In genomic region chr16:11681526-11681925, GRCh38 we compare ENCODE assay signal across 9 cellular contexts. TPM values are rescaled to one million over a fixed set of nuclear protein-coding genes. Genes with fewer than 3 reads are reported as not detected.
DNase-seq lines count a peak whose midpoint lies in the region; ATAC-seq and TF ChIP-seq lines count a peak whose summit lies in the region.
"Had no signal": no experiment of that assay in that cellular context is flagged by ENCODE, and none has a peak within 500 bp of the region (broad histone marks: within the 10 kb centered on the region; RNA-seq: fewer than 3 reads in every experiment).

No MANE protein-coding gene starts in this region.

- DNase-seq in NOMO-1 (lab: John Stamatoyannopoulos, UW; ENCODE audit: unreplicated experiment in 2 of 2) (peak; percentile 20 to 49), NOMO-1 treated with dmso at 0.1 percent for 144 hours (lab: John Stamatoyannopoulos, UW; ENCODE audit: unreplicated experiment) (no peak), psoas muscle (peak; percentile 72 to 79), osteocyte (ENCODE audit: extremely low spot score, unreplicated experiment) (no peak), HT-29 (ENCODE audit: low spot score) (no peak), kidney glomerular epithelial cell (lab: John Stamatoyannopoulos, UW) (no peak)
- no peak for DNase-seq in activated T-helper 1 cell treated with anti-CD3 and anti-CD28 coated beads, Interleukin-12 subunit alpha, Interleukin-12 subunit beta, Interleukin-2, Interleukin-4 antibody, amounts not matched to agents 30 ng/mL and 10 ng/mL and 1 ng/mL, durations not matched to agents 14 hours and 24 hours and 36 hours (ENCODE audit: low spot score)
- DNase-seq: NK-92 treated with Interleukin-12 subunit alpha and Interleukin-12 subunit beta, amount 100 ng/mL, for 24 hours had no signal

- H3K4me3 ChIP-seq in psoas muscle, result no peak overlapping the region

- peak overlapping the region; percentile 91 for H3K27ac ChIP-seq in psoas muscle

- H3K9me3 Mint-ChIP-seq in activated T-helper 1 cell treated with anti-CD3 and anti-CD28 coated beads, Interleukin-12 subunit alpha, Interleukin-12 subunit beta, Interleukin-2, Interleukin-4 antibody, amounts not matched to agents 30 ng/mL and 10 ng/mL and 1 ng/mL, durations not matched to agents 14 hours and 24 hours and 36 hours, result no peaks in the 10 kb centered on the region
- H3K9me3 Mint-ChIP-seq in osteocyte (ENCODE audit: unreplicated experiment), result no peaks in the 10 kb centered on the region

- H3K9me3 ChIP-seq in psoas muscle, result no peaks in the 10 kb centered on the region

- H3K27me3 Mint-ChIP-seq in activated T-helper 1 cell treated with anti-CD3 and anti-CD28 coated beads, Interleukin-12 subunit alpha, Interleukin-12 subunit beta, Interleukin-2, Interleukin-4 antibody, amounts not matched to agents 30 ng/mL and 10 ng/mL and 1 ng/mL, durations not matched to agents 14 hours and 24 hours and 36 hours (ENCODE audit: insufficient read depth), result no peaks in the 10 kb centered on the region
- H3K27me3 Mint-ChIP-seq in osteocyte (ENCODE audit: unreplicated experiment), result no peaks in the 10 kb centered on the region

- ATAC-seq in HG02642 (IDR thresholded peaks at IDR 0.05; ENCODE audit: poor library complexity, unreplicated experiment) (peak; percentile 32), psoas muscle (peak; percentile 53 to 69 (median 64))

- peaks cover 7 to 68% of the 10 kb centered on the region in 2 donors for H3K36me3 ChIP-seq in psoas muscle (ENCODE audit: insufficient read depth in 1 of 2, low read depth in 1 of 2)

- no peaks in the 10 kb centered on the region for H3K27me3 ChIP-seq in psoas muscle (ENCODE audit: insufficient read depth in 3 of 3, low read length in 2 of 3)

- 11 to 35% (median 16%) methylated on average over 2 of the region's 2 CpGs for WGBS in psoas muscle, 3 donors

- peaks cover 50% of the 10 kb centered on the region for H3K36me3 Mint-ChIP-seq in activated T-helper 1 cell treated with anti-CD3 and anti-CD28 coated beads, Interleukin-12 subunit alpha, Interleukin-12 subunit beta, Interleukin-2, Interleukin-4 antibody, amounts not matched to agents 30 ng/mL and 10 ng/mL and 1 ng/mL, durations not matched to agents 14 hours and 24 hours and 36 hours (ENCODE audit: low read depth)
- H3K36me3 Mint-ChIP-seq in osteocyte (ENCODE audit: unreplicated experiment), result peaks cover 50% of the 10 kb centered on the region

- peak overlapping the region; percentile 65 for H3K27ac Mint-ChIP-seq in activated T-helper 1 cell treated with anti-CD3 and anti-CD28 coated beads, Interleukin-12 subunit alpha, Interleukin-12 subunit beta, Interleukin-2, Interleukin-4 antibody, amounts not matched to agents 30 ng/mL and 10 ng/mL and 1 ng/mL, durations not matched to agents 14 hours and 24 hours and 36 hours
- no peak overlapping the region for H3K27ac Mint-ChIP-seq in osteocyte (ENCODE audit: unreplicated experiment)

- TF ChIP-seq CTCF in psoas muscle (IDR thresholded peaks at IDR 0.05) (no peak), osteocyte (IDR thresholded peaks at IDR 0.05) (no peak)

- H3K4me3 Mint-ChIP-seq in activated T-helper 1 cell treated with anti-CD3 and anti-CD28 coated beads, Interleukin-12 subunit alpha, Interleukin-12 subunit beta, Interleukin-2, Interleukin-4 antibody, amounts not matched to agents 30 ng/mL and 10 ng/mL and 1 ng/mL, durations not matched to agents 14 hours and 24 hours and 36 hours, result peak overlapping the region; percentile 24
- no peak overlapping the region for H3K4me3 Mint-ChIP-seq in osteocyte (ENCODE audit: unreplicated experiment)

- H3K4me1 ChIP-seq in psoas muscle, result peaks cover 80% of the 10 kb centered on the region

- peaks cover 45% of the 10 kb centered on the region for H3K4me1 Mint-ChIP-seq in activated T-helper 1 cell treated with anti-CD3 and anti-CD28 coated beads, Interleukin-12 subunit alpha, Interleukin-12 subunit beta, Interleukin-2, Interleukin-4 antibody, amounts not matched to agents 30 ng/mL and 10 ng/mL and 1 ng/mL, durations not matched to agents 14 hours and 24 hours and 36 hours (ENCODE audit: low read depth)
- H3K4me1 Mint-ChIP-seq in osteocyte (ENCODE audit: unreplicated experiment), result peaks cover 22% of the 10 kb centered on the region

- intact Hi-C loops in activated T-helper 1 cell treated with anti-CD3 and anti-CD28 coated beads, Interleukin-12 subunit alpha, Interleukin-12 subunit beta, Interleukin-2, Interleukin-4 antibody, amounts not matched to agents 30 ng/mL and 10 ng/mL and 1 ng/mL, durations not matched to agents 14 hours and 24 hours and 36 hours (cut with micrococcal nuclease), result no loop called here
- intact Hi-C loops in psoas muscle (cut with DNase I), result no loop called here

RNA-seq across cellular contexts. Expression of gene SNN, which starts 13.3 kb away (rescaled TPM):
- 7.3 and 7.9 TPM in 2 replicates for total RNA-seq in activated T-helper 1 cell treated with anti-CD3 and anti-CD28 coated beads, Interleukin-12 subunit alpha, Interleukin-12 subunit beta, Interleukin-2, Interleukin-4 antibody, amounts not matched to agents 30 ng/mL and 10 ng/mL and 1 ng/mL, durations not matched to agents 14 hours and 24 hours and 36 hours
- 100 to 1,000 TPM in 2 of 4 donors, 10 to 100 TPM in 2; 30.3 to 113 (median 83.8) TPM for total RNA-seq in psoas muscle
- polyA plus RNA-seq in psoas muscle, result 100 to 1,000 TPM in 2 of 3 donors, 10 to 100 TPM in 1; 56.9 to 152 (median 107) TPM
- total RNA-seq in osteocyte, result 23.4 and 24.0 TPM in 2 replicates
- total RNA-seq in HT-29 (2014; rRNA removed; shearing (Covaris generic)), result 13.3 and 13.4 TPM in 2 replicates

Comparison
In these comparisons a context has a peak if more than half of its experiments do, and no peak if none do; other contexts are left out.
1. DNase-seq: peak in NOMO-1 (2 of 2) and psoas muscle (2 of 2); none in NOMO-1 treated with dmso at 0.1 percent for 144 hours (single experiment), activated T-helper 1 cell treated with anti-CD3 and anti-CD28 coated beads, Interleukin-12 subunit alpha, Interleukin-12 subunit beta, Interleukin-2, Interleukin-4 antibody, amounts not matched to agents 30 ng/mL and 10 ng/mL and 1 ng/mL, durations not matched to agents 14 hours and 24 hours and 36 hours (single experiment), osteocyte (single experiment), HT-29 (single experiment) and kidney glomerular epithelial cell (single experiment).